1 cellular context compared by ENCODE assay signal in genomic region chr18:43846302-43846701, GRCh38.
TF ChIP-seq lines count a peak whose summit lies in the region.

No MANE protein-coding gene starts in this region.

TF ChIP-seq in H1, 55 proteins besides CTCF, POLR2A, EP300 and RAD21:
- TF ChIP-seq YY1 (IDR thresholded peaks at IDR 0.05; ENCODE audit: low read depth, low read length) (peak; percentile 27; the same call in 1 of the 2 replicates), CREB1 (IDR thresholded peaks at IDR 0.05) (no peak), NANOG (IDR thresholded peaks at IDR 0.05; ENCODE audit: insufficient read depth, low read depth, low read length, poor library complexity, severe bottlenecking) (peak; percentile 42), CHD7 (IDR thresholded peaks at IDR 0.05; ENCODE audit: insufficient replicate concordance, low read length) (peak; percentile 79), JUN (IDR thresholded peaks at IDR 0.05; ENCODE audit: low read depth, low read length) (no peak)
